In genomic region chr10:50325449-50326188, GRCh38 we compare ENCODE assay signal across 9 cellular contexts.
A peak's percentile ranks its signal among the peaks of the same experiment; 100 is the strongest.
DNase-seq lines count a peak whose midpoint lies in the region; ATAC-seq and TF ChIP-seq lines count a peak whose summit lies in the region.
"Had no signal": no experiment of that assay in that cellular context is flagged by ENCODE, and none has a peak within 500 bp of the region (broad histone marks: within the 10 kb centered on the region; RNA-seq: fewer than 3 reads in every experiment).

No MANE protein-coding gene starts in this region.

- no peaks in the 10 kb centered on the region for H3K9me3 Mint-ChIP-seq in activated naive CD8-positive, alpha-beta T cell treated with anti-CD3 and anti-CD28 coated beads, Interleukin-2, amount 50 U/mL, for 24 hours

- 68 to 75% methylated on average over 4 to 6 of the region's 6 CpGs for WGBS in transverse colon (ENCODE audit: low coverage in 1 of 2), 2 donors

- peaks cover 7% of the 10 kb centered on the region for H3K36me3 Mint-ChIP-seq in activated naive CD8-positive, alpha-beta T cell treated with anti-CD3 and anti-CD28 coated beads, Interleukin-2, amount 50 U/mL, for 24 hours (ENCODE audit: low read depth)

- TF ChIP-seq CTCF in AG10803 (conservative IDR thresholded peaks at IDR 0.05; ENCODE audit: low read length) (no peak), transverse colon (IDR thresholded peaks at IDR 0.05) (no peak)

- in situ Hi-C loops in transverse colon (cut with MboI; ENCODE audit: low pct_ligation_motif_present in 1 of 4, low pct_unique_long_range_greater_than_20kb in 1 of 4, low sequenced_read_pairs in 3 of 4) = no loop called here

- peak overlapping the region; percentile 36 for H3K4me3 ChIP-seq in AG10803 (ENCODE audit: low read length)
- no peak overlapping the region for H3K4me3 ChIP-seq in transverse colon

- peak overlapping the region; percentile 42 to 70 (median 48) for H3K27ac ChIP-seq in transverse colon
- H3K27ac ChIP-seq: HL-60 had no signal

- no peaks in the 10 kb centered on the region for H3K9me3 ChIP-seq in transverse colon

- intact Hi-C loops in transverse colon (cut with DNase I; ENCODE audit: low total_unique reads) = no loop called here

- no peaks in the 10 kb centered on the region for H3K27me3 ChIP-seq in transverse colon

- H3K4me3 Mint-ChIP-seq in activated naive CD8-positive, alpha-beta T cell treated with anti-CD3 and anti-CD28 coated beads, Interleukin-2, amount 50 U/mL, for 24 hours = no peak overlapping the region

- peak; percentile 67 for ATAC-seq in GM19372 (IDR thresholded peaks at IDR 0.05; ENCODE audit: low read depth, unreplicated experiment)
- ATAC-seq in HG03565 (IDR thresholded peaks at IDR 0.05; ENCODE audit: unreplicated experiment) = peak; percentile 80
- peak; percentile 86 for ATAC-seq in activated naive CD8-positive, alpha-beta T cell treated with anti-CD3 and anti-CD28 coated beads, Interleukin-2, amount 50 U/mL, for 24 hours

- H3K27ac Mint-ChIP-seq in activated naive CD8-positive, alpha-beta T cell treated with anti-CD3 and anti-CD28 coated beads, Interleukin-2, amount 50 U/mL, for 24 hours = no peak overlapping the region

- peaks cover 6 to 37% (median 8%) of the 10 kb centered on the region in 4 donors for H3K4me1 ChIP-seq in transverse colon

- H3K4me1 Mint-ChIP-seq in activated naive CD8-positive, alpha-beta T cell treated with anti-CD3 and anti-CD28 coated beads, Interleukin-2, amount 50 U/mL, for 24 hours = peaks cover 14% of the 10 kb centered on the region

- H3K36me3 ChIP-seq in transverse colon = no peaks in the 10 kb centered on the region

- H3K27me3 Mint-ChIP-seq in activated naive CD8-positive, alpha-beta T cell treated with anti-CD3 and anti-CD28 coated beads, Interleukin-2, amount 50 U/mL, for 24 hours = no peaks in the 10 kb centered on the region

- no peak for TF ChIP-seq EP300 in transverse colon (IDR thresholded peaks at IDR 0.05; ENCODE audit: low read depth)

- no peak for TF ChIP-seq POLR2A in transverse colon (IDR thresholded peaks at IDR 0.05)

- DNase-seq in AG10803 (ENCODE audit: low read depth) = peak; percentile 97
- DNase-seq in activated naive CD8-positive, alpha-beta T cell treated with anti-CD3 and anti-CD28 coated beads, Interleukin-2, amount 50 U/mL, for 24 hours = no peak
- DNase-seq in iPS-NIHi11 (ENCODE audit: low spot score) = peak; percentile 27
- DNase-seq in transverse colon = peak; percentile 22
- DNase-seq in NCI-H1436 (lab: John Stamatoyannopoulos, UW) = no peak
- no peak for DNase-seq in NCI-H1436 treated with DMSO at 0.1 percent for 48 hours (lab: John Stamatoyannopoulos, UW)

Comparison
In these comparisons a context has a peak if more than half of its experiments do, and no peak if none do; other contexts are left out.
1. DNase-seq: peak in AG10803 (single experiment), iPS-NIHi11 (single experiment) and transverse colon (single experiment); none in activated naive CD8-positive, alpha-beta T cell treated with anti-CD3 and anti-CD28 coated beads, Interleukin-2, amount 50 U/mL, for 24 hours (single experiment), NCI-H1436 (single experiment) and NCI-H1436 treated with DMSO at 0.1 percent for 48 hours (single experiment).
2. Peak in every context shown above with its lines, with median percentiles within 50 percentile points of each other: ATAC-seq.